Comparison of ENCODE assay signal across 27 cellular contexts in genomic region chr14:36522347-36522971, GRCh38. TPM values are rescaled to one million over a fixed set of nuclear protein-coding genes. Genes with fewer than 3 reads are reported as not detected.
DNase-seq lines count a peak whose midpoint lies in the region; ATAC-seq and TF ChIP-seq lines count a peak whose summit lies in the region.
"Had no signal": no experiment of that assay in that cellular context is flagged by ENCODE, and none has a peak within 500 bp of the region (broad histone marks: within the 10 kb centered on the region; RNA-seq: fewer than 3 reads in every experiment).

No MANE protein-coding gene starts in this region.

- H3K9me3 ChIP-seq in upper lobe of right lung, result no peaks in the 10 kb centered on the region
- no peaks in the 10 kb centered on the region for H3K9me3 ChIP-seq in GM23248 (ENCODE audit: low read depth)
- no peaks in the 10 kb centered on the region for H3K9me3 ChIP-seq in Peyer's patch
- H3K9me3 ChIP-seq: suprapubic skin had no signal

- peaks cover 69% of the 10 kb centered on the region for H3K27me3 Mint-ChIP-seq in activated T-cell treated with anti-CD3 and anti-CD28 coated beads, Interleukin-2, amount 50 U/mL, for 72 hours (ENCODE audit: low read depth)
- peaks cover 74% of the 10 kb centered on the region for H3K27me3 Mint-ChIP-seq in activated T-helper 2 cell treated with anti-CD3 and anti-CD28 coated beads, Interferon-gamma antibody, Interleukin-2, Interleukin-4, amounts not matched to agents 10 μg/mL and 5 μg/mL and 100 μg/mL, durations not matched to agents 14 hours and 24 hours and 36 hours (ENCODE audit: low read depth)

- no peak overlapping the region for H3K18ac ChIP-seq in mesendoderm (ENCODE audit: low read length)

- no peaks in the 10 kb centered on the region for H3K4me1 ChIP-seq in mesendoderm (ENCODE audit: control insufficient read depth, low read depth, low read length)
- H3K4me1 ChIP-seq in upper lobe of right lung, result peaks cover 16% of the 10 kb centered on the region
- H3K4me1 ChIP-seq in GM23248 (ENCODE audit: insufficient read depth), result no peaks in the 10 kb centered on the region
- peaks cover 0 to 30% (median 0%) of the 10 kb centered on the region in 4 donors for H3K4me1 ChIP-seq in Peyer's patch

- no peak overlapping the region for H3K56ac ChIP-seq in mesendoderm (ENCODE audit: low read length)

- H3K27me3 ChIP-seq in mesendoderm (ENCODE audit: insufficient read depth, low read length, poor library complexity), result peaks cover 71% of the 10 kb centered on the region
- peaks cover 94% of the 10 kb centered on the region for H3K27me3 ChIP-seq in upper lobe of right lung
- H3K27me3 ChIP-seq in GM23248 (replicated peaks; ENCODE audit: insufficient read depth), result peaks cover 91% of the 10 kb centered on the region
- peaks cover 0 to 85% of the 10 kb centered on the region in 2 donors for H3K27me3 ChIP-seq in Peyer's patch

- no peak overlapping the region for H2AFZ ChIP-seq in GM23248

- in situ Hi-C loops in GM23248 (cut with MboI), result no loop called here

- no peak overlapping the region for H2BK120ac ChIP-seq in mesendoderm (ENCODE audit: low read depth, low read length)

- H3K36me3 Mint-ChIP-seq in activated T-cell treated with anti-CD3 and anti-CD28 coated beads, Interleukin-2, amount 50 U/mL, for 72 hours (ENCODE audit: insufficient read depth in 2 of 2), result peaks cover 3 to 4% of the 10 kb centered on the region in 2 donors
- no peaks in the 10 kb centered on the region for H3K36me3 Mint-ChIP-seq in activated T-helper 2 cell treated with anti-CD3 and anti-CD28 coated beads, Interferon-gamma antibody, Interleukin-2, Interleukin-4, amounts not matched to agents 10 μg/mL and 5 μg/mL and 100 μg/mL, durations not matched to agents 14 hours and 24 hours and 36 hours (ENCODE audit: low read depth)
- H3K36me3 Mint-ChIP-seq: CD4-positive, CD25-positive, alpha-beta regulatory T cell had no signal

- peaks cover 17% of the 10 kb centered on the region for H3K4me1 Mint-ChIP-seq in activated T-cell treated with anti-CD3 and anti-CD28 coated beads, Interleukin-2, amount 50 U/mL, for 72 hours (ENCODE audit: low read depth)
- H3K4me1 Mint-ChIP-seq in activated T-helper 2 cell treated with anti-CD3 and anti-CD28 coated beads, Interferon-gamma antibody, Interleukin-2, Interleukin-4, amounts not matched to agents 10 μg/mL and 5 μg/mL and 100 μg/mL, durations not matched to agents 14 hours and 24 hours and 36 hours (ENCODE audit: low read depth), result peaks cover 4% of the 10 kb centered on the region
- H3K4me1 Mint-ChIP-seq: natural killer cell had no signal

- ATAC-seq in activated T-cell treated with anti-CD3 and anti-CD28 coated beads, Interleukin-2, amount 50 U/mL, for 72 hours (replicated peaks in 1 of 2), result no peak
- ATAC-seq in upper lobe of right lung, result no peak
- no peak for ATAC-seq in GM18519 (IDR thresholded peaks at IDR 0.05; ENCODE audit: low FRiP score, unreplicated experiment)
- ATAC-seq: natural killer cell had no signal

- H3K9me2 ChIP-seq in GM23248 (ENCODE audit: insufficient read depth), result no peaks in the 10 kb centered on the region

- H3K9ac ChIP-seq in mesendoderm (ENCODE audit: low read length) (no peak overlapping the region), GM23248 (no peak overlapping the region)

- H2BK5ac ChIP-seq in mesendoderm (ENCODE audit: low read length), result no peak overlapping the region

- H3K36me3 ChIP-seq in mesendoderm (ENCODE audit: control insufficient read depth, insufficient read depth, low read length), result no peaks in the 10 kb centered on the region
- no peaks in the 10 kb centered on the region for H3K36me3 ChIP-seq in upper lobe of right lung
- H3K36me3 ChIP-seq in GM23248 (ENCODE audit: low read depth), result no peaks in the 10 kb centered on the region
- H3K36me3 ChIP-seq in Peyer's patch, result no peaks in the 10 kb centered on the region
- H3K36me3 ChIP-seq: cardiac muscle cell, suprapubic skin had no signal

- no peak overlapping the region for H3K27ac Mint-ChIP-seq in activated T-cell treated with anti-CD3 and anti-CD28 coated beads, Interleukin-2, amount 50 U/mL, for 72 hours
- H3K27ac Mint-ChIP-seq in activated T-helper 2 cell treated with anti-CD3 and anti-CD28 coated beads, Interferon-gamma antibody, Interleukin-2, Interleukin-4, amounts not matched to agents 10 μg/mL and 5 μg/mL and 100 μg/mL, durations not matched to agents 14 hours and 24 hours and 36 hours, result peak overlapping the region; percentile 33
- H3K27ac Mint-ChIP-seq: activated B cell treated with CpG ODN at 0.5 μM for 24 hours; CD4-positive, CD25-positive, alpha-beta regulatory T cell; dendritic cell treated with granulocyte-macrophage colony-stimulating factor and Interleukin-4, amounts not matched to agents 40 ng/mL and 50 ng/mL, for 4 days; natural killer cell had no signal

- H3K9me3 Mint-ChIP-seq in activated T-cell treated with anti-CD3 and anti-CD28 coated beads, Interleukin-2, amount 50 U/mL, for 72 hours, result no peaks in the 10 kb centered on the region
- H3K9me3 Mint-ChIP-seq in activated T-helper 2 cell treated with anti-CD3 and anti-CD28 coated beads, Interferon-gamma antibody, Interleukin-2, Interleukin-4, amounts not matched to agents 10 μg/mL and 5 μg/mL and 100 μg/mL, durations not matched to agents 14 hours and 24 hours and 36 hours, result no peaks in the 10 kb centered on the region
- H3K9me3 Mint-ChIP-seq: activated B cell treated with CpG ODN at 0.5 μM for 24 hours; dendritic cell treated with granulocyte-macrophage colony-stimulating factor and Interleukin-4, amounts not matched to agents 40 ng/mL and 50 ng/mL, for 4 days; natural killer cell had no signal

- H4K20me1 ChIP-seq in GM23248 (ENCODE audit: insufficient read depth), result no peaks in the 10 kb centered on the region

- no peak overlapping the region for H3K4ac ChIP-seq in mesendoderm (ENCODE audit: low read depth, low read length)

- no peak overlapping the region for H2AK5ac ChIP-seq in mesendoderm (ENCODE audit: low read length)

- H3K79me2 ChIP-seq in mesendoderm (ENCODE audit: control insufficient read depth, insufficient read depth, low read length) (no peaks in the 10 kb centered on the region), GM23248 (ENCODE audit: insufficient read depth) (no peaks in the 10 kb centered on the region)

- intact Hi-C loops in activated T-helper 2 cell treated with anti-CD3 and anti-CD28 coated beads, Interferon-gamma antibody, Interleukin-2, Interleukin-4, amounts not matched to agents 10 μg/mL and 5 μg/mL and 100 μg/mL, durations not matched to agents 14 hours and 24 hours and 36 hours (cut with micrococcal nuclease), result no loop called here
- intact Hi-C loops in upper lobe of right lung (cut with DNase I), result no loop called here

- H3K23ac ChIP-seq in mesendoderm (ENCODE audit: low read length), result no peak overlapping the region

- H2BK15ac ChIP-seq in mesendoderm (replicated peaks; ENCODE audit: low read depth), result no peak overlapping the region

- peak overlapping the region; percentile 29 for H3K4me3 Mint-ChIP-seq in activated T-cell treated with anti-CD3 and anti-CD28 coated beads, Interleukin-2, amount 50 U/mL, for 72 hours
- no peak overlapping the region for H3K4me3 Mint-ChIP-seq in activated T-helper 2 cell treated with anti-CD3 and anti-CD28 coated beads, Interferon-gamma antibody, Interleukin-2, Interleukin-4, amounts not matched to agents 10 μg/mL and 5 μg/mL and 100 μg/mL, durations not matched to agents 14 hours and 24 hours and 36 hours (ENCODE audit: low read depth)
- H3K4me3 Mint-ChIP-seq: activated B cell treated with CpG ODN at 0.5 μM for 24 hours; dendritic cell treated with granulocyte-macrophage colony-stimulating factor and Interleukin-4, amounts not matched to agents 40 ng/mL and 50 ng/mL, for 4 days; natural killer cell had no signal

- no peak overlapping the region for H4K8ac ChIP-seq in mesendoderm (ENCODE audit: low read depth, low read length)

- no peak overlapping the region for H3K4me3 ChIP-seq in mesendoderm (ENCODE audit: low read length)
- peak overlapping the region; percentile 52 for H3K4me3 ChIP-seq in upper lobe of right lung
- no peak overlapping the region for H3K4me3 ChIP-seq in GM23248
- no peak overlapping the region for H3K4me3 ChIP-seq in Peyer's patch
- H3K4me3 ChIP-seq: cardiac muscle cell had no signal

- H3F3A ChIP-seq in GM23248 (ENCODE audit: insufficient read depth), result no peaks in the 10 kb centered on the region

- no peak for TF ChIP-seq POLR2A in Peyer's patch (IDR thresholded peaks at IDR 0.05)

- TF ChIP-seq CTCF in upper lobe of right lung (IDR thresholded peaks at IDR 0.05) (no peak), Peyer's patch (IDR thresholded peaks at IDR 0.05) (no peak)

- DNase-seq in activated T-cell treated with anti-CD3 and anti-CD28 coated beads, Interleukin-2, amount 50 U/mL, for 72 hours, result no peak
- no peak for DNase-seq in activated T-cell treated with anti-CD3 and anti-CD28 coated beads, Interleukin-2, amount 50 U/mL, for 48 hours
- DNase-seq in activated T-helper 2 cell treated with anti-CD3 and anti-CD28 coated beads, Interferon-gamma antibody, Interleukin-2, Interleukin-4, amounts not matched to agents 10 μg/mL and 5 μg/mL and 100 μg/mL, durations not matched to agents 14 hours and 24 hours and 36 hours (ENCODE audit: low spot score), result no peak
- DNase-seq in mesendoderm (peak; percentile 59), upper lobe of right lung (peak; percentile 69), GM23248 (no peak), Peyer's patch (no peak)
- DNase-seq: activated B cell treated with CpG ODN at 0.5 μM for 24 hours; activated effector memory CD4-positive, alpha-beta T cell treated with anti-CD3 and anti-CD28 coated beads, Interleukin-2, amount 50 U/mL, for 16 hours; CD4-positive, CD25-positive, alpha-beta regulatory T cell; DND-41; foreskin fibroblast; hippocampal formation; kidney glomerular epithelial cell; natural killer cell; NCI-H1092; NCI-H526 treated with DMSO at 0.1 percent for 48 hours; OCI-M1; SHP77 treated with DMSO at 0.1 percent for 48 hours had no signal

- H3K4me2 ChIP-seq in mesendoderm (ENCODE audit: low read length), result no peak overlapping the region
- no peak overlapping the region for H3K4me2 ChIP-seq in GM23248 (ENCODE audit: unreplicated experiment)

- H3K27ac ChIP-seq in mesendoderm (ENCODE audit: low read depth, low read length) (no peak overlapping the region), upper lobe of right lung (peak overlapping the region; percentile 91), GM23248 (no peak overlapping the region), Peyer's patch (no peak overlapping the region)
- H3K27ac ChIP-seq: cardiac muscle cell, suprapubic skin had no signal

- no peaks in the 10 kb centered on the region for H3K79me1 ChIP-seq in mesendoderm (ENCODE audit: low read length)

- no CpG with 5 or more reads among the region's 36 CpGs for WGBS in mesendoderm (ENCODE audit: extremely low coverage, insufficient coverage, low lambda C conversion rate)
- WGBS in GM23248 (ENCODE audit: low coverage in 1 of 2, low lambda C conversion rate in 2 of 2, missing lambda C conversion rate in 2 of 2), 2 experiments, result 4 to 6% methylated on average over 34 to 36 of the region's 36 CpGs

- no peak overlapping the region for H4K5ac ChIP-seq in mesendoderm (ENCODE audit: low read length)

RNA-seq across cellular contexts. Expression of gene NKX2-1, which starts 2.4 kb away (rescaled TPM):
- total RNA-seq in activated T-cell treated with anti-CD3 and anti-CD28 coated beads, Interleukin-2, amount 50 U/mL, for 72 hours, result not detected
- not detected in 2 replicates for total RNA-seq in activated T-helper 2 cell treated with anti-CD3 and anti-CD28 coated beads, Interferon-gamma antibody, Interleukin-2, Interleukin-4, amounts not matched to agents 10 μg/mL and 5 μg/mL and 100 μg/mL, durations not matched to agents 14 hours and 24 hours and 36 hours
- polyA plus RNA-seq in mesendoderm (2013, experiment 1 of 2), result 0.01 TPM
- polyA plus RNA-seq in mesendoderm (2013, experiment 2 of 2), result not detected
- total RNA-seq in upper lobe of right lung, result 177 TPM
- not detected in 2 replicates for total RNA-seq in GM23248 (2014; rRNA removed; shearing (Covaris generic))
- polyA plus RNA-seq in GM23248 (2016; fragmentation: Nextera tagmentation; extraction: Ambion mirVana), result not detected in 2 replicates
- total RNA-seq in Peyer's patch, result not detected
- total RNA-seq: activated B cell treated with CpG ODN at 0.5 μM for 24 hours; cardiac muscle cell; CD4-positive, CD25-positive, alpha-beta regulatory T cell; LHCN-M2; mesenteric fat pad; natural killer cell; suprapubic skin; T-helper 2 cell treated with Interferon-gamma antibody and Interleukin-4, amounts not matched to agents 100 ng/mL and 5 ng/mL, for 36 hours had no signal
- polyA plus RNA-seq: AG04450; CD4-positive, CD25-positive, alpha-beta regulatory T cell had no signal

RNA-seq across cellular contexts. Expression of gene NKX2-8, which starts 60.0 kb away (rescaled TPM):
- not detected for total RNA-seq in activated T-cell treated with anti-CD3 and anti-CD28 coated beads, Interleukin-2, amount 50 U/mL, for 72 hours
- not detected in 2 replicates for total RNA-seq in activated T-helper 2 cell treated with anti-CD3 and anti-CD28 coated beads, Interferon-gamma antibody, Interleukin-2, Interleukin-4, amounts not matched to agents 10 μg/mL and 5 μg/mL and 100 μg/mL, durations not matched to agents 14 hours and 24 hours and 36 hours
- 0.03 TPM for polyA plus RNA-seq in mesendoderm (2013, experiment 1 of 2)
- polyA plus RNA-seq in mesendoderm (2013, experiment 2 of 2), result 0.03 TPM
- total RNA-seq in upper lobe of right lung, result 0.43 TPM
- not detected in 2 replicates for total RNA-seq in GM23248 (2014; rRNA removed; shearing (Covaris generic))
- polyA plus RNA-seq in GM23248 (2016; fragmentation: Nextera tagmentation; extraction: Ambion mirVana), result not detected in 2 replicates
- total RNA-seq in Peyer's patch, result not detected
- total RNA-seq: activated B cell treated with CpG ODN at 0.5 μM for 24 hours; CD4-positive, CD25-positive, alpha-beta regulatory T cell; LHCN-M2; mesenteric fat pad; natural killer cell; T-helper 2 cell treated with Interferon-gamma antibody and Interleukin-4, amounts not matched to agents 100 ng/mL and 5 ng/mL, for 36 hours had no signal
- polyA plus RNA-seq: AG04450; cardiac muscle cell; CD4-positive, CD25-positive, alpha-beta regulatory T cell had no signal

Comparison
In these comparisons a context has a peak if more than half of its experiments do, and no peak if none do; other contexts are left out.
1. DNase-seq: peak in mesendoderm (single experiment) and upper lobe of right lung (single experiment); none in activated T-cell treated with anti-CD3 and anti-CD28 coated beads, Interleukin-2, amount 50 U/mL, for 72 hours (0 of 2), activated T-cell treated with anti-CD3 and anti-CD28 coated beads, Interleukin-2, amount 50 U/mL, for 48 hours (0 of 2), activated T-helper 2 cell treated with anti-CD3 and anti-CD28 coated beads, Interferon-gamma antibody, Interleukin-2, Interleukin-4, amounts not matched to agents 10 μg/mL and 5 μg/mL and 100 μg/mL, durations not matched to agents 14 hours and 24 hours and 36 hours (single experiment), GM23248 (single experiment) and Peyer's patch (0 of 3).
2. RNA of gene NKX2-1, which starts 2.4 kb away (total RNA-seq): 177 TPM in upper lobe of right lung (single experiment); not detected in activated T-cell treated with anti-CD3 and anti-CD28 coated beads, Interleukin-2, amount 50 U/mL, for 72 hours, not detected in activated T-helper 2 cell treated with anti-CD3 and anti-CD28 coated beads, Interferon-gamma antibody, Interleukin-2, Interleukin-4, amounts not matched to agents 10 μg/mL and 5 μg/mL and 100 μg/mL, durations not matched to agents 14 hours and 24 hours and 36 hours, not detected in GM23248 and not detected in Peyer's patch; every median in the first group is over 100 times any median in the second.